24 cellular contexts compared by ENCODE assay signal in genomic region chr13:111368091-111368490, GRCh38. TPM values are rescaled to one million over a fixed set of nuclear protein-coding genes. Genes with fewer than 3 reads are reported as not detected.
A peak's percentile ranks its signal among the peaks of the same experiment; 100 is the strongest.
DNase-seq lines count a peak whose midpoint lies in the region; ATAC-seq and TF ChIP-seq lines count a peak whose summit lies in the region.
"Had no signal": no experiment of that assay in that cellular context is flagged by ENCODE, and none has a peak within 500 bp of the region (broad histone marks: within the 10 kb centered on the region; RNA-seq: fewer than 3 reads in every experiment).

No MANE protein-coding gene starts in this region.

- no peaks in the 10 kb centered on the region for H3K9me3 Mint-ChIP-seq in osteocyte (ENCODE audit: unreplicated experiment)
- H3K9me3 Mint-ChIP-seq: CD4-positive, alpha-beta T cell; CD8-positive, alpha-beta memory T cell; HFFc6 had no signal

- H3K9me2 ChIP-seq in GM23248 (ENCODE audit: insufficient read depth): no peaks in the 10 kb centered on the region

- no peak overlapping the region for H3K27ac ChIP-seq in right atrium auricular region
- H3K27ac ChIP-seq in esophagus muscularis mucosa (replicated peaks in 1 of 4): no peak overlapping the region
- H3K27ac ChIP-seq in GM23248: no peak overlapping the region
- H3K27ac ChIP-seq in SJCRH30: no peak overlapping the region
- H3K27ac ChIP-seq: A549; BLaER1 treated with 17β-estradiol and CSF1 and Interleukin-3, amounts not matched to agents 10 nM and 100 nM had no signal

- H3K4me3 ChIP-seq in right atrium auricular region (no peak overlapping the region), esophagus muscularis mucosa (no peak overlapping the region), GM23248 (no peak overlapping the region), SJCRH30 (no peak overlapping the region)
- H3K4me3 ChIP-seq: A549; BLaER1 treated with 17β-estradiol and CSF1 and Interleukin-3, amounts not matched to agents 10 nM and 100 nM; GM23338; HAP-1 had no signal

- H3K36me3 ChIP-seq in right atrium auricular region (no peaks in the 10 kb centered on the region), esophagus muscularis mucosa (no peaks in the 10 kb centered on the region), GM23248 (ENCODE audit: low read depth) (no peaks in the 10 kb centered on the region), SJCRH30 (no peaks in the 10 kb centered on the region)
- H3K36me3 ChIP-seq: BE2C; BLaER1 treated with 17β-estradiol and CSF1 and Interleukin-3, amounts not matched to agents 10 nM and 100 nM; HAP-1 had no signal

- TF ChIP-seq EP300 in esophagus muscularis mucosa (IDR thresholded peaks at IDR 0.05): no peak

- H3K9ac ChIP-seq in GM23248: no peak overlapping the region
- H3K9ac ChIP-seq: BLaER1 treated with 17β-estradiol and CSF1 and Interleukin-3, amounts not matched to agents 10 nM and 100 nM had no signal

- H3K27me3 Mint-ChIP-seq in osteocyte (ENCODE audit: unreplicated experiment): peaks cover 33% of the 10 kb centered on the region
- H3K27me3 Mint-ChIP-seq: CD4-positive, alpha-beta T cell had no signal

- no peak overlapping the region for H3K27ac Mint-ChIP-seq in osteocyte (ENCODE audit: unreplicated experiment)
- H3K27ac Mint-ChIP-seq: CD14-positive monocyte; CD4-positive, alpha-beta T cell; CD8-positive, alpha-beta memory T cell; GM23338; HFFc6 had no signal

- no peaks in the 10 kb centered on the region for H3K79me2 ChIP-seq in GM23248 (ENCODE audit: insufficient read depth)

- no peaks in the 10 kb centered on the region for H3F3A ChIP-seq in GM23248 (ENCODE audit: insufficient read depth)

- no peak for TF ChIP-seq POLR2A in esophagus muscularis mucosa (IDR thresholded peaks at IDR 0.05; ENCODE audit: low read depth)

- no peak overlapping the region for H3K4me3 Mint-ChIP-seq in osteocyte (ENCODE audit: unreplicated experiment)
- H3K4me3 Mint-ChIP-seq: CD14-positive monocyte; CD4-positive, alpha-beta T cell; CD8-positive, alpha-beta memory T cell; GM23338; HFFc6 had no signal

- ATAC-seq in Right ventricle myocardium inferior (no peak), HG03159 (IDR thresholded peaks at IDR 0.05; ENCODE audit: unreplicated experiment) (no peak)
- ATAC-seq: A549, GM23338 had no signal

- no peaks in the 10 kb centered on the region for H3K9me3 ChIP-seq in right atrium auricular region
- no peaks in the 10 kb centered on the region for H3K9me3 ChIP-seq in esophagus muscularis mucosa
- no peaks in the 10 kb centered on the region for H3K9me3 ChIP-seq in GM23248 (ENCODE audit: low read depth)
- no peaks in the 10 kb centered on the region for H3K9me3 ChIP-seq in SJCRH30 (replicated peaks)
- H3K9me3 ChIP-seq: A549, BE2C, HAP-1 had no signal

- DNase-seq in right atrium auricular region (ENCODE audit: low spot score) (peak; percentile 34), Right ventricle myocardium inferior (ENCODE audit: missing footprints) (no peak), esophagus muscularis mucosa (ENCODE audit: extremely low spot score) (peak; percentile 86), osteocyte (ENCODE audit: extremely low spot score, unreplicated experiment) (peak; percentile 36), GM23248 (no peak), SJCRH30 (no peak)
- DNase-seq: 8988T; ACHN; AML-193; BE2C; CD4-positive, alpha-beta T cell; CD8-positive, alpha-beta memory T cell; DMS 273 treated with DMSO at 0.1 percent for 48 hours; DMS79; EL; GDM1; HFFc6 had no signal

- in situ Hi-C loops in GM23248 (cut with MboI): no loop called here

- no peaks in the 10 kb centered on the region for H3K4me1 Mint-ChIP-seq in osteocyte (ENCODE audit: unreplicated experiment)
- H3K4me1 Mint-ChIP-seq: CD14-positive monocyte had no signal

- H2AFZ ChIP-seq in GM23248: no peak overlapping the region
- H2AFZ ChIP-seq: GM23338 had no signal

- H3K4me1 ChIP-seq in right atrium auricular region: no peaks in the 10 kb centered on the region
- H3K4me1 ChIP-seq in esophagus muscularis mucosa: no peaks in the 10 kb centered on the region
- no peaks in the 10 kb centered on the region for H3K4me1 ChIP-seq in GM23248 (ENCODE audit: insufficient read depth)
- no peaks in the 10 kb centered on the region for H3K4me1 ChIP-seq in SJCRH30
- H3K4me1 ChIP-seq: A549, BE2C, HAP-1 had no signal

- intact Hi-C loops in Right ventricle myocardium inferior (cut with DNase I) (no loop called here), esophagus muscularis mucosa (cut with DNase I) (no loop called here)

- H3K27me3 ChIP-seq in right atrium auricular region (no peaks in the 10 kb centered on the region), esophagus muscularis mucosa (peaks cover 0 to 32% (median 0%) of the 10 kb centered on the region in 4 donors), GM23248 (replicated peaks; ENCODE audit: insufficient read depth) (peaks cover 16% of the 10 kb centered on the region; the same call in 1 of the 2 replicates), SJCRH30 (no peaks in the 10 kb centered on the region)
- H3K27me3 ChIP-seq: BLaER1 treated with 17β-estradiol and CSF1 and Interleukin-3, amounts not matched to agents 10 nM and 100 nM had no signal

- no peak overlapping the region for H3K4me2 ChIP-seq in GM23248 (ENCODE audit: unreplicated experiment)
- H3K4me2 ChIP-seq: A549, GM23338 had no signal

- no peaks in the 10 kb centered on the region for H4K20me1 ChIP-seq in GM23248 (ENCODE audit: insufficient read depth)
- H4K20me1 ChIP-seq: BLaER1 treated with 17β-estradiol and CSF1 and Interleukin-3, amounts not matched to agents 10 nM and 100 nM had no signal

- WGBS in esophagus muscularis mucosa: 94% methylated on average over 4 of the region's 4 CpGs
- WGBS in GM23248 (ENCODE audit: low coverage in 1 of 2, low lambda C conversion rate in 2 of 2, missing lambda C conversion rate in 2 of 2), 2 experiments: 30 to 32% methylated on average over 4 of the region's 4 CpGs

- H3K36me3 Mint-ChIP-seq in osteocyte (ENCODE audit: unreplicated experiment): no peaks in the 10 kb centered on the region
- H3K36me3 Mint-ChIP-seq: CD14-positive monocyte; CD8-positive, alpha-beta memory T cell had no signal

- TF ChIP-seq CTCF in right atrium auricular region (IDR thresholded peaks at IDR 0.05): no peak
- TF ChIP-seq CTCF in esophagus muscularis mucosa (IDR thresholded peaks at IDR 0.05): no peak
- TF ChIP-seq CTCF in osteocyte (IDR thresholded peaks at IDR 0.05): no peak

RNA-seq across cellular contexts. Expression of gene TEX29, which starts 47.6 kb away (rescaled TPM):
- total RNA-seq in right atrium auricular region (not detected), Right ventricle myocardium inferior (not detected), esophagus muscularis mucosa (under 1 TPM in 2 of 4 donors, not detected in 2; 0.83 to 0.99 TPM), osteocyte (1.9 TPM in 1 of 2 replicates, not detected in the other)
- not detected in 2 replicates for total RNA-seq in GM23248 (2014; rRNA removed; shearing (Covaris generic))
- 0.75 TPM in 1 of 2 replicates, not detected in the other for polyA plus RNA-seq in GM23248 (2016; fragmentation: Nextera tagmentation; extraction: Ambion mirVana)
- not detected in 2 replicates for total RNA-seq in SJCRH30 (2014; rRNA removed; shearing (Covaris generic))
- total RNA-seq: CD8-positive, alpha-beta memory T cell; GM23338; H4 had no signal
- polyA plus RNA-seq: CD8-positive, alpha-beta memory T cell had no signal

Comparison
In these comparisons a context has a peak if more than half of its experiments do, and no peak if none do; other contexts are left out.
1. DNase-seq: peak in right atrium auricular region (single experiment), esophagus muscularis mucosa (single experiment) and osteocyte (single experiment); none in Right ventricle myocardium inferior (single experiment), GM23248 (single experiment) and SJCRH30 (0 of 2).